25 cellular contexts compared by ENCODE assay signal in the genomic region with DNA sequence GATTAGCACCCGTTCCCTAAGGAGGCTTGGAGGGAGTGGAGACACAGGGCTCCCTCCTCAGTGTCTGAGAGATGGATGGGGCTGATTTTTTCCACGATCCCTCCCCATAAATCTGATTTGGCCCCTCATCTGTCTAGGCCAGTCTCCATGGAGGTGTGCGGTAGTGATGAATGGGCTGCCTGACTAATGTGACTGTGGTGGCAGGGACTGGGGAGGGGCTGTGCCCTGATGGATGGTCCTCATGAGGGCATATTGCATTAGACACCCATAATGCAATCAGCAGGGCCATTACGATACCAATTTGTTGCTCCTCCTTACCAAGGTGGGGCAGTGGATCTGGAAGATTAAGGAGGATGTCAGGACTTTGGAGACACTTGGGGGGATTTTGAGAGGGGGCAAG. TPM values are rescaled to one million over a fixed set of nuclear protein-coding genes. Genes with fewer than 3 reads are reported as not detected.
"Had no signal": no experiment of that assay in that cellular context is flagged by ENCODE, and none has a peak within 500 bp of the region (broad histone marks: within the 10 kb centered on the region; RNA-seq: fewer than 3 reads in every experiment).

No MANE protein-coding gene starts in this region.

- H3K27ac ChIP-seq: dorsolateral prefrontal cortex, epithelial cell of prostate, foreskin keratinocyte, gastroesophageal sphincter, heart left ventricle, hepatocyte, left lung, ovary, right lobe of liver, thoracic aorta, transverse colon, upper lobe of right lung, uterus had no signal

- H3K27me3 ChIP-seq: ovary, right lobe of liver, uterus had no signal

- H3K4me3 ChIP-seq: dorsolateral prefrontal cortex, gastroesophageal sphincter, heart left ventricle, hepatocyte, left lung, ovary, right lobe of liver, thoracic aorta, transverse colon, upper lobe of right lung, uterus had no signal

- DNase-seq: dorsolateral prefrontal cortex; effector CD4-positive, alpha-beta T cell; foreskin keratinocyte; heart left ventricle; kidney; left lung; mesenchymal stem cell; naive thymus-derived CD8-positive, alpha-beta T cell; nephron progenitor cell; occipital lobe; ovary; retina; right lobe of liver; small intestine; stimulated activated CD4-positive, alpha-beta T cell treated with anti-CD3 and anti-CD28 coated beads, Interleukin-15, amount 100 ng/mL, for 24 hours; stimulated activated CD4-positive, alpha-beta T cell treated with anti-CD3 and anti-CD28 coated beads, Interleukin-2, amount 100 ng/mL, for 48 hours; stimulated activated naive B cell treated with anti-CD40 and anti-IgM and Interleukin-4, amounts not matched to agents 10 μg/mL and 1 μg/mL and 100 μg/mL, for 72 hours; transverse colon; upper lobe of right lung; uterus had no signal

- ATAC-seq: esophagus mucosa; foreskin keratinocyte; heart left ventricle; left lung; naive thymus-derived CD8-positive, alpha-beta T cell; right lobe of liver; stimulated activated naive B cell treated with anti-CD40 and anti-IgM and Interleukin-4, amounts not matched to agents 10 μg/mL and 1 μg/mL and 100 μg/mL, for 72 hours; upper lobe of right lung had no signal

- H3K36me3 ChIP-seq: gastroesophageal sphincter, heart left ventricle, left lung, ovary, right lobe of liver, thoracic aorta, transverse colon, upper lobe of right lung, uterus had no signal

- H3K4me1 ChIP-seq: foreskin keratinocyte, gastroesophageal sphincter, heart left ventricle, left lung, right lobe of liver, transverse colon, upper lobe of right lung, uterus had no signal

- H3K9me3 ChIP-seq: gastroesophageal sphincter, heart left ventricle, left lung, ovary, right lobe of liver, thoracic aorta, transverse colon, upper lobe of right lung, uterus had no signal

RNA-seq across cellular contexts. Expression of gene CYP26B1, which starts 11.9 kb away (rescaled TPM):
- total RNA-seq: naive thymus-derived CD8-positive, alpha-beta T cell had no signal
- polyA plus RNA-seq: naive thymus-derived CD8-positive, alpha-beta T cell had no signal
